11 cellular contexts compared by ENCODE assay signal in genomic region chr18:7945882-7946281, GRCh38.
DNase-seq lines count a peak whose midpoint lies in the region; ATAC-seq, FAIRE-seq and TF ChIP-seq lines count a peak whose summit lies in the region.
"Had no signal": no experiment of that assay in that cellular context is flagged by ENCODE, and none has a peak within 500 bp of the region (broad histone marks: within the 10 kb centered on the region; RNA-seq: fewer than 3 reads in every experiment).

No MANE protein-coding gene starts in this region.

- intact Hi-C loops in upper lobe of right lung (cut with DNase I) = loop anchor here (10.0 kb wide), 1 partner anchor 61 kb away; no protein-coding TSS in a partner anchor
- intact Hi-C loops in activated CD8-positive, alpha-beta T cell treated with anti-CD3 and anti-CD28 coated beads for 36 hours (cut with micrococcal nuclease) = no loop called here
- intact Hi-C loops in activated naive CD4-positive, alpha-beta T cell treated with anti-CD3 and anti-CD28 coated beads for 36 hours (cut with micrococcal nuclease) = no loop called here

- no peak for TF ChIP-seq CTCF in astrocyte (IDR thresholded peaks at IDR 0.05; ENCODE audit: insufficient read depth, low read depth, low read length)
- no peak for TF ChIP-seq CTCF in keratinocyte (optimal IDR thresholded peaks at IDR 0.05 in 1 of 3, IDR thresholded peaks at IDR 0.05 in 1 of 3, conservative IDR thresholded peaks at IDR 0.05 in 1 of 3; ENCODE audit: extremely low read depth in 1 of 3, insufficient read depth in 2 of 3, low read length in 3 of 3)
- TF ChIP-seq CTCF in upper lobe of right lung (IDR thresholded peaks at IDR 0.05) = no peak
- TF ChIP-seq CTCF in activated CD8-positive, alpha-beta T cell treated with anti-CD3 and anti-CD28 coated beads for 36 hours (IDR thresholded peaks at IDR 0.05) = no peak

- H3K27ac Mint-ChIP-seq in activated T-cell treated with anti-CD3 and anti-CD28 coated beads, Interleukin-2, amount 50 U/mL, for 72 hours = peak overlapping the region; percentile 86
- H3K27ac Mint-ChIP-seq in astrocyte (ENCODE audit: unreplicated experiment) = peak overlapping the region; percentile 22
- H3K27ac Mint-ChIP-seq in activated CD8-positive, alpha-beta T cell treated with anti-CD3 and anti-CD28 coated beads for 36 hours = no peak overlapping the region
- H3K27ac Mint-ChIP-seq in activated naive CD4-positive, alpha-beta T cell treated with anti-CD3 and anti-CD28 coated beads for 36 hours = no peak overlapping the region
- H3K27ac Mint-ChIP-seq: dendritic cell treated with granulocyte-macrophage colony-stimulating factor and Interleukin-4, amounts not matched to agents 40 ng/mL and 50 ng/mL, for 4 days; WTC11 had no signal

- DNase-seq in activated T-cell treated with anti-CD3 and anti-CD28 coated beads, Interleukin-2, amount 50 U/mL, for 72 hours = no peak
- DNase-seq in activated T-cell treated with anti-CD3 and anti-CD28 coated beads, Interleukin-2, amount 50 U/mL, for 4 hours = no peak
- DNase-seq in astrocyte (ENCODE audit: low read depth) = peak; percentile 92
- DNase-seq in keratinocyte (ENCODE audit: low read depth, low spot score) = peak; percentile 52
- DNase-seq in upper lobe of right lung = no peak
- no peak for DNase-seq in activated CD8-positive, alpha-beta T cell treated with anti-CD3 and anti-CD28 coated beads for 36 hours
- DNase-seq in activated naive CD4-positive, alpha-beta T cell treated with anti-CD3 and anti-CD28 coated beads for 36 hours = no peak
- DNase-seq: pancreas had no signal

- H3K36me3 ChIP-seq in astrocyte (ENCODE audit: insufficient read depth, low read length) = no peaks in the 10 kb centered on the region
- no peaks in the 10 kb centered on the region for H3K36me3 ChIP-seq in keratinocyte (ENCODE audit: control insufficient read depth in 2 of 2, extremely low read depth in 1 of 2, insufficient read depth in 2 of 2, low read length in 2 of 2)
- no peaks in the 10 kb centered on the region for H3K36me3 ChIP-seq in upper lobe of right lung
- H3K36me3 ChIP-seq: pancreas had no signal

- H3K9ac ChIP-seq in astrocyte (ENCODE audit: low read length) (no peak overlapping the region), keratinocyte (ENCODE audit: control insufficient read depth, extremely low read depth, insufficient read depth, low read length) (no peak overlapping the region)

- peak in 1 of 2 donors; percentile 32 for ATAC-seq in activated T-cell treated with anti-CD3 and anti-CD28 coated beads, Interleukin-2, amount 50 U/mL, for 72 hours (replicated peaks in 1 of 2)
- no peak for ATAC-seq in activated T-cell treated with anti-CD3 and anti-CD28 coated beads, Interleukin-2, amount 50 U/mL, for 4 hours
- ATAC-seq in upper lobe of right lung = peak; percentile 57
- ATAC-seq in GM21576 (IDR thresholded peaks at IDR 0.05; ENCODE audit: unreplicated experiment) = no peak
- no peak for ATAC-seq in activated CD8-positive, alpha-beta T cell treated with anti-CD3 and anti-CD28 coated beads for 36 hours

- H3K4me3 Mint-ChIP-seq in activated T-cell treated with anti-CD3 and anti-CD28 coated beads, Interleukin-2, amount 50 U/mL, for 72 hours = peak overlapping the region in 1 of 2 donors; percentile 50
- H3K4me3 Mint-ChIP-seq in activated T-cell treated with anti-CD3 and anti-CD28 coated beads, Interleukin-2, amount 50 U/mL, for 4 hours = no peak overlapping the region
- H3K4me3 Mint-ChIP-seq in astrocyte (ENCODE audit: unreplicated experiment) = no peak overlapping the region
- no peak overlapping the region for H3K4me3 Mint-ChIP-seq in activated CD8-positive, alpha-beta T cell treated with anti-CD3 and anti-CD28 coated beads for 36 hours
- H3K4me3 Mint-ChIP-seq in activated naive CD4-positive, alpha-beta T cell treated with anti-CD3 and anti-CD28 coated beads for 36 hours = no peak overlapping the region
- H3K4me3 Mint-ChIP-seq: dendritic cell treated with granulocyte-macrophage colony-stimulating factor and Interleukin-4, amounts not matched to agents 40 ng/mL and 50 ng/mL, for 4 days; WTC11 had no signal

- H3K27me3 Mint-ChIP-seq in activated T-cell treated with anti-CD3 and anti-CD28 coated beads, Interleukin-2, amount 50 U/mL, for 72 hours (ENCODE audit: low read depth) = no peaks in the 10 kb centered on the region
- H3K27me3 Mint-ChIP-seq in activated T-cell treated with anti-CD3 and anti-CD28 coated beads, Interleukin-2, amount 50 U/mL, for 4 hours (ENCODE audit: low read depth) = no peaks in the 10 kb centered on the region
- H3K27me3 Mint-ChIP-seq in astrocyte (ENCODE audit: low read depth, unreplicated experiment) = no peaks in the 10 kb centered on the region
- no peaks in the 10 kb centered on the region for H3K27me3 Mint-ChIP-seq in activated CD8-positive, alpha-beta T cell treated with anti-CD3 and anti-CD28 coated beads for 36 hours
- no peaks in the 10 kb centered on the region for H3K27me3 Mint-ChIP-seq in activated naive CD4-positive, alpha-beta T cell treated with anti-CD3 and anti-CD28 coated beads for 36 hours (ENCODE audit: low read depth)
- H3K27me3 Mint-ChIP-seq: dendritic cell treated with granulocyte-macrophage colony-stimulating factor and Interleukin-4, amounts not matched to agents 40 ng/mL and 50 ng/mL, for 4 days had no signal

- peak; percentile 76 for FAIRE-seq in astrocyte (lab: Jason Lieb, UNC)
- FAIRE-seq in keratinocyte (lab: Jason Lieb, UNC) = peak; percentile 44
- FAIRE-seq: pancreas had no signal

- no peaks in the 10 kb centered on the region for H3K79me2 ChIP-seq in astrocyte (ENCODE audit: insufficient read depth, low read length)
- H3K79me2 ChIP-seq in keratinocyte (ENCODE audit: control insufficient read depth, insufficient read depth, low read length) = no peaks in the 10 kb centered on the region

- H3K27ac ChIP-seq in astrocyte (ENCODE audit: low read depth, low read length) (peak overlapping the region; percentile 74), keratinocyte (ENCODE audit: control insufficient read depth, insufficient read depth, low read length) (peak overlapping the region; percentile 79), upper lobe of right lung (peak overlapping the region; percentile 15)

- H3K4me1 ChIP-seq in astrocyte (ENCODE audit: insufficient read depth, low read length) (peaks cover 23% of the 10 kb centered on the region), keratinocyte (ENCODE audit: control insufficient read depth, extremely low read depth, insufficient read depth, low read length) (peaks cover 34% of the 10 kb centered on the region), upper lobe of right lung (peaks cover 12% of the 10 kb centered on the region)

- peak overlapping the region; percentile 81 for H3K4me2 ChIP-seq in astrocyte (ENCODE audit: low read length)
- H3K4me2 ChIP-seq in keratinocyte (ENCODE audit: control insufficient read depth, extremely low read depth, insufficient read depth, low read depth, low read length) = peak overlapping the region; percentile 70

- H3K4me3 ChIP-seq in astrocyte (ENCODE audit: insufficient read depth, low read depth, low read length) (no peak overlapping the region), keratinocyte (ENCODE audit: control insufficient read depth in 2 of 3, extremely low read depth in 1 of 3, insufficient read depth in 2 of 3, low read depth in 1 of 3, low read length in 3 of 3) (no peak overlapping the region), upper lobe of right lung (no peak overlapping the region)

- CTCF ChIA-PET in activated CD8-positive, alpha-beta T cell treated with anti-CD3 and anti-CD28 coated beads for 36 hours (lab: Charles Lee) = no interaction called here
- CTCF ChIA-PET in activated naive CD4-positive, alpha-beta T cell treated with anti-CD3 and anti-CD28 coated beads for 36 hours (lab: Charles Lee) = no interaction called here

- H3K9me3 ChIP-seq in astrocyte (ENCODE audit: insufficient read depth, low read depth, low read length) (no peaks in the 10 kb centered on the region), keratinocyte (ENCODE audit: control insufficient read depth, low read depth, low read length) (no peaks in the 10 kb centered on the region), upper lobe of right lung (no peaks in the 10 kb centered on the region)
- H3K9me3 ChIP-seq: pancreas had no signal

- peaks cover 8% of the 10 kb centered on the region for H3K4me1 Mint-ChIP-seq in activated T-cell treated with anti-CD3 and anti-CD28 coated beads, Interleukin-2, amount 50 U/mL, for 72 hours (ENCODE audit: low read depth)
- H3K4me1 Mint-ChIP-seq in activated T-cell treated with anti-CD3 and anti-CD28 coated beads, Interleukin-2, amount 50 U/mL, for 4 hours (ENCODE audit: low read depth) = peaks cover 6% of the 10 kb centered on the region
- peaks cover 23% of the 10 kb centered on the region for H3K4me1 Mint-ChIP-seq in astrocyte (ENCODE audit: low read depth, unreplicated experiment)
- no peaks in the 10 kb centered on the region for H3K4me1 Mint-ChIP-seq in activated CD8-positive, alpha-beta T cell treated with anti-CD3 and anti-CD28 coated beads for 36 hours (ENCODE audit: low read depth)
- H3K4me1 Mint-ChIP-seq in activated naive CD4-positive, alpha-beta T cell treated with anti-CD3 and anti-CD28 coated beads for 36 hours (ENCODE audit: low read depth) = peaks cover 1% of the 10 kb centered on the region

- POLR2A ChIA-PET in activated CD8-positive, alpha-beta T cell treated with anti-CD3 and anti-CD28 coated beads for 36 hours (lab: Charles Lee) = no interaction called here

- H3K36me3 Mint-ChIP-seq in activated T-cell treated with anti-CD3 and anti-CD28 coated beads, Interleukin-2, amount 50 U/mL, for 72 hours (ENCODE audit: insufficient read depth in 2 of 2) = no peaks in the 10 kb centered on the region
- no peaks in the 10 kb centered on the region for H3K36me3 Mint-ChIP-seq in activated T-cell treated with anti-CD3 and anti-CD28 coated beads, Interleukin-2, amount 50 U/mL, for 4 hours (ENCODE audit: insufficient read depth)
- peaks cover 2% of the 10 kb centered on the region for H3K36me3 Mint-ChIP-seq in astrocyte (ENCODE audit: low read depth, unreplicated experiment)
- no peaks in the 10 kb centered on the region for H3K36me3 Mint-ChIP-seq in activated CD8-positive, alpha-beta T cell treated with anti-CD3 and anti-CD28 coated beads for 36 hours (ENCODE audit: low read depth)
- H3K36me3 Mint-ChIP-seq in activated naive CD4-positive, alpha-beta T cell treated with anti-CD3 and anti-CD28 coated beads for 36 hours (ENCODE audit: low read depth) = no peaks in the 10 kb centered on the region
- H3K36me3 Mint-ChIP-seq: WTC11 had no signal

- H4K20me1 ChIP-seq in astrocyte (ENCODE audit: insufficient read depth, low read length) (no peaks in the 10 kb centered on the region), keratinocyte (ENCODE audit: control insufficient read depth, extremely low read depth, insufficient read depth, low read length) (no peaks in the 10 kb centered on the region)

- dilution Hi-C loops in keratinocyte (cut with MboI; ENCODE audit: extremely low pct_ligation_motif_present, low sequenced_read_pairs) = no loop called here

- H2AFZ ChIP-seq in astrocyte (ENCODE audit: low read depth, low read length) (no peak overlapping the region), keratinocyte (ENCODE audit: control insufficient read depth, low read length) (no peak overlapping the region)

- H3K9me1 ChIP-seq in keratinocyte (ENCODE audit: control insufficient read depth, extremely low read depth, insufficient read depth, low read length) = no peaks in the 10 kb centered on the region

- H3K9me3 Mint-ChIP-seq in activated T-cell treated with anti-CD3 and anti-CD28 coated beads, Interleukin-2, amount 50 U/mL, for 72 hours = peaks cover 0 to 2% of the 10 kb centered on the region in 2 donors
- H3K9me3 Mint-ChIP-seq in activated T-cell treated with anti-CD3 and anti-CD28 coated beads, Interleukin-2, amount 50 U/mL, for 4 hours = no peaks in the 10 kb centered on the region
- peaks cover 2% of the 10 kb centered on the region for H3K9me3 Mint-ChIP-seq in astrocyte (ENCODE audit: unreplicated experiment)
- H3K9me3 Mint-ChIP-seq in activated CD8-positive, alpha-beta T cell treated with anti-CD3 and anti-CD28 coated beads for 36 hours = no peaks in the 10 kb centered on the region
- no peaks in the 10 kb centered on the region for H3K9me3 Mint-ChIP-seq in activated naive CD4-positive, alpha-beta T cell treated with anti-CD3 and anti-CD28 coated beads for 36 hours
- H3K9me3 Mint-ChIP-seq: dendritic cell treated with granulocyte-macrophage colony-stimulating factor and Interleukin-4, amounts not matched to agents 40 ng/mL and 50 ng/mL, for 4 days; WTC11 had no signal

- H3K27me3 ChIP-seq in astrocyte (ENCODE audit: insufficient read depth, low read length) (no peaks in the 10 kb centered on the region), keratinocyte (ENCODE audit: control insufficient read depth, extremely low read depth, insufficient read depth, low read length) (no peaks in the 10 kb centered on the region), upper lobe of right lung (no peaks in the 10 kb centered on the region)
- H3K27me3 ChIP-seq: pancreas had no signal

Comparison
In these comparisons a context has a peak if more than half of its experiments do, and no peak if none do; other contexts are left out.
1. DNase-seq: peak in astrocyte (single experiment) and keratinocyte (single experiment); none in activated T-cell treated with anti-CD3 and anti-CD28 coated beads, Interleukin-2, amount 50 U/mL, for 72 hours (0 of 2), activated T-cell treated with anti-CD3 and anti-CD28 coated beads, Interleukin-2, amount 50 U/mL, for 4 hours (single experiment), upper lobe of right lung (single experiment), activated CD8-positive, alpha-beta T cell treated with anti-CD3 and anti-CD28 coated beads for 36 hours (single experiment) and activated naive CD4-positive, alpha-beta T cell treated with anti-CD3 and anti-CD28 coated beads for 36 hours (single experiment).
2. H3K27ac Mint-ChIP-seq: peak in activated T-cell treated with anti-CD3 and anti-CD28 coated beads, Interleukin-2, amount 50 U/mL, for 72 hours (single experiment) and astrocyte (single experiment); none in activated CD8-positive, alpha-beta T cell treated with anti-CD3 and anti-CD28 coated beads for 36 hours (single experiment) and activated naive CD4-positive, alpha-beta T cell treated with anti-CD3 and anti-CD28 coated beads for 36 hours (single experiment).
3. H3K27ac ChIP-seq: peak in every context shown above with its lines; median percentile 79 in keratinocyte; 74 in astrocyte; 15 in upper lobe of right lung.